ENCODE assay signal across 25 cellular contexts in the genomic region with DNA sequence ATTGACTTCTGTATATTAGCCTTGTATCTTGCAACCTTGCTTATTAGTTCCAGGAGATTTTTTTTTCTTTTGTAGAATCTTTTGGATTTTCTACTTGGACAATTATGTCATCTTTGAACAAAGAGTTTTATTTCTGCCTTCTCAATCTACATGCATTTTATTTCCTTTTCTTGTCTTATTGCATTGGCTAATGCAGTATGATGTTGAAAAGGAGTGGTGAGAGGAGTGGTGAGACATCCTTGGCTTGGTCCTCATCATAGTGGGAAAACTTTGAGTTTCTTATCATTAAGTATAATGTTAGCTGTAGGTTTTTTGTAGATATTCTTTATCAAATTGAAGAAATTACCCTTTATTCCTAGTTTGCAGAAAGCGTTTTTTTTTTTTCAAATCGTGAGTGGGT.
"Had no signal": no experiment of that assay in that cellular context is flagged by ENCODE, and none has a peak within 500 bp of the region (broad histone marks: within the 10 kb centered on the region; RNA-seq: fewer than 3 reads in every experiment).

No MANE protein-coding gene starts in this region.

- DNase-seq: colonic mucosa; cortex of kidney; effector CD8-positive, alpha-beta T cell; effector memory CD8-positive, alpha-beta T cell; endodermal cell; erythroblast; esophagus squamous epithelium; foreskin fibroblast; foreskin melanocyte; gastrocnemius medialis; glutamatergic neuron; head of caudate nucleus; heart right ventricle; hippocampal formation; left cardiac atrium; left lung; left ventricle myocardium superior; lower lobe of right lung; mesendoderm; midbrain had no signal

- ATAC-seq: effector memory CD8-positive, alpha-beta T cell; esophagus mucosa; gastrocnemius medialis; heart right ventricle; left cardiac atrium; left lung; left ventricle myocardium superior; lower lobe of right lung had no signal

- H3K27me3 ChIP-seq: colonic mucosa, gastrocnemius medialis had no signal

- H3K4me1 ChIP-seq: colonic mucosa, esophagus squamous epithelium, gastrocnemius medialis, heart right ventricle, left lung, lower lobe of right lung had no signal

- H3K27ac ChIP-seq: colonic mucosa, epithelial cell of prostate, esophagus squamous epithelium, gastrocnemius medialis, heart right ventricle, left lung, lower lobe of right lung had no signal

- H3K9me3 ChIP-seq: colonic mucosa had no signal

- H3K36me3 ChIP-seq: colonic mucosa, esophagus squamous epithelium, gastrocnemius medialis, heart right ventricle, left lung, lower lobe of right lung had no signal

- H3K4me3 ChIP-seq: colonic mucosa, esophagus squamous epithelium, heart right ventricle, left lung, lower lobe of right lung had no signal

- FAIRE-seq: endometrium, islet of Langerhans, keratinocyte had no signal
